Comparison of ENCODE assay signal across 16 cellular contexts in the genomic region with DNA sequence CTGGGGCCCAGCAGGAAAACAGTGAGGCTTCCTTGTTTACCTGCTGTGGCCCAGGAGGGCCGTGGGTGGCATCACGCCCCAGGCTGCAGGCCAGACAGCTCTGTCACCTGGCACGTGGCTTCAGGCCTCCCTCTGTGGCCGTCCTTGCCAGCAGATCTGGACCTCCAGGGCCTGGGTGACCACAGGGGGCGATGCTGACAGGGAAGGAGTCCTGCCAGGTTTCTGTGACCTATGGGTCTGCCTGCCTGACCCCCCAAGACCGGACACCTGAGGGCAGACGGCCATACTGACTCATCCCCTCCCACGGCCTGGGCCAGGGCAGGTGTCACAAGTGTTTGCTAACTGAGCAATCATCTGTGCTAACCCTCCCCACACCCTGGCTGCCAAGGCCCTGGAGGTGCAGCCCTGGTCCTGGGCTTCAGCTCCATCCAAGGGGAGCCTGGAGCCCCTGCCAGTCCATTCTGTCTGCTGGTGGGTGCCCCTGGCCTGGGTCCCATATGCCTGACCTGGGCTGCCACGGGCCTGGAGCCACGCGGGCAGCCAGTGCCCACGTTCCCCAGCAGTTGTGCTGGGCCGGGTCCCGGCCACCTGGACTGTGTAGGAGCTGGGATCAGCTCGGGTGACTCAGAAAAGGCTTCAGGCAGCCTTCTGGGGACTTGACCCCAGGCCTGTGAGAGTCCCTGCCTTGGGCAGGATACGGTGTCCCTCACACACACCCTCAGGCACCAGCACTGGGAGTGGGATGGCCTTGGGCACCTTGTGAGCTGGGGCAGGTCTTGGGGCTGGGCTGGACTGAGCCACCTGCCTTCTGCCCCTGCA. TPM values are rescaled to one million over a fixed set of nuclear protein-coding genes. Genes with fewer than 3 reads are reported as not detected.
DNase-seq lines count a peak whose midpoint lies in the region; ATAC-seq and TF ChIP-seq lines count a peak whose summit lies in the region.
"Had no signal": no experiment of that assay in that cellular context is flagged by ENCODE, and none has a peak within 500 bp of the region (broad histone marks: within the 10 kb centered on the region; RNA-seq: fewer than 3 reads in every experiment).

No MANE protein-coding gene starts in this region.

- no TSS peak for BruUV-seq in MCF 10A (replicated peaks; lab: Mats Ljungman, UMichigan)

- H3K4me1 ChIP-seq in CD4-positive, CD25-positive, alpha-beta regulatory T cell (ENCODE audit: control insufficient read depth, insufficient read depth, low read length, poor library complexity, severe bottlenecking): peaks cover 23% of the 10 kb centered on the region

- no peaks in the 10 kb centered on the region for H3K9me3 Mint-ChIP-seq in CD4-positive, CD25-positive, alpha-beta regulatory T cell
- H3K9me3 Mint-ChIP-seq in HFFc6 (no peaks in the 10 kb centered on the region), MCF 10A (ENCODE audit: unreplicated experiment) (no peaks in the 10 kb centered on the region)
- H3K9me3 Mint-ChIP-seq in naive thymus-derived CD8-positive, alpha-beta T cell: no peaks in the 10 kb centered on the region
- H3K9me3 Mint-ChIP-seq: naive B cell had no signal

- CTCF ChIA-PET in MCF 10A (lab: Yijun Ruan, JAX): interaction anchor here (0.6 to 0.7 kb wide), 2 partner anchors 31 to 49 kb away, joined by 3 read pairs; no protein-coding TSS in a partner anchor

- intact Hi-C loops in MCF 10A (cut with micrococcal nuclease): no loop called here

- peak overlapping the region in 1 of 3 donors; percentile 41 for H3K27ac Mint-ChIP-seq in CD4-positive, CD25-positive, alpha-beta regulatory T cell
- H3K27ac Mint-ChIP-seq in HFFc6 (peak overlapping the region; percentile 33; the same call in 1 of the 2 replicates), MCF 10A (ENCODE audit: low read depth, unreplicated experiment) (peak overlapping the region; percentile 46)
- peak overlapping the region in 3 of 10 donors; percentile 38 to 67 (median 47) for H3K27ac Mint-ChIP-seq in naive thymus-derived CD8-positive, alpha-beta T cell

- DNase-seq in CD4-positive, CD25-positive, alpha-beta regulatory T cell: no peak
- no peak for DNase-seq in HFFc6
- DNase-seq in MCF 10A (ENCODE audit: unreplicated experiment): peak; percentile 60
- DNase-seq in naive thymus-derived CD8-positive, alpha-beta T cell: peak in 1 of 10 donors; percentile 58
- DNase-seq in pons (ENCODE audit: low spot score): no peak
- DNase-seq: activated CD4-positive, alpha-beta T cell treated with anti-CD3 and anti-CD28 coated beads for 4 hours; DMS79 treated with DMSO at 0.1 percent for 48 hours; H7; naive B cell; NCI-H1105; stimulated activated CD4-positive, alpha-beta T cell treated with anti-CD3 and anti-CD28 coated beads, Interleukin-4, amount 100 ng/mL, for 24 hours had no signal

- H3K4me1 Mint-ChIP-seq in CD4-positive, CD25-positive, alpha-beta regulatory T cell: peaks cover 0 to 22% (median 6%) of the 10 kb centered on the region in 4 donors
- peaks cover 15% of the 10 kb centered on the region for H3K4me1 Mint-ChIP-seq in HFFc6 (ENCODE audit: low read depth)
- H3K4me1 Mint-ChIP-seq in MCF 10A (ENCODE audit: insufficient read depth, unreplicated experiment): peaks cover 4% of the 10 kb centered on the region
- H3K4me1 Mint-ChIP-seq in naive thymus-derived CD8-positive, alpha-beta T cell: peaks cover 8 to 20% (median 17%) of the 10 kb centered on the region in 4 donors

- peaks cover 5% of the 10 kb centered on the region for H3K36me3 Mint-ChIP-seq in CD4-positive, CD25-positive, alpha-beta regulatory T cell
- no peaks in the 10 kb centered on the region for H3K36me3 Mint-ChIP-seq in HFFc6 (ENCODE audit: low read depth)
- H3K36me3 Mint-ChIP-seq in MCF 10A (ENCODE audit: insufficient read depth, unreplicated experiment): peaks cover 17% of the 10 kb centered on the region
- H3K36me3 Mint-ChIP-seq in naive thymus-derived CD8-positive, alpha-beta T cell: peaks cover 0 to 21% (median 1%) of the 10 kb centered on the region in 3 donors

- H3K27me3 Mint-ChIP-seq in CD4-positive, CD25-positive, alpha-beta regulatory T cell: no peaks in the 10 kb centered on the region
- no peaks in the 10 kb centered on the region; the same call in 1 of the 2 replicates for H3K27me3 Mint-ChIP-seq in HFFc6 (ENCODE audit: insufficient read depth)
- no peaks in the 10 kb centered on the region for H3K27me3 Mint-ChIP-seq in MCF 10A (ENCODE audit: insufficient read depth, unreplicated experiment)
- H3K27me3 Mint-ChIP-seq in naive thymus-derived CD8-positive, alpha-beta T cell: no peaks in the 10 kb centered on the region
- H3K27me3 Mint-ChIP-seq: naive B cell had no signal

- POLR2A ChIA-PET in MCF 10A (lab: Yijun Ruan, JAX): interaction anchor here (0.5 to 1.5 kb wide), 3 partner anchors 37 to 977 kb away, joined by 3 to 5 read pairs (median 4); a partner anchor contains a TSS
- POLR2A ChIA-PET in naive thymus-derived CD8-positive, alpha-beta T cell (lab: Charles Lee): no interaction called here

- H3K27ac ChIP-seq in CD4-positive, CD25-positive, alpha-beta regulatory T cell (ENCODE audit: insufficient read depth, low read length, poor library complexity, severe bottlenecking): no peak overlapping the region
- H3K27ac ChIP-seq: vagina had no signal

- no peaks in the 10 kb centered on the region for H3K9me3 ChIP-seq in CD4-positive, CD25-positive, alpha-beta regulatory T cell (ENCODE audit: control insufficient read depth in 2 of 2, low read length in 2 of 2)
- H3K9me3 ChIP-seq: vagina had no signal

- H3K4me3 Mint-ChIP-seq in CD4-positive, CD25-positive, alpha-beta regulatory T cell: peak overlapping the region in 3 of 4 donors; percentile 25 to 69 (median 62)
- peak overlapping the region; percentile 32; the same call in 1 of the 2 replicates for H3K4me3 Mint-ChIP-seq in HFFc6
- peak overlapping the region; percentile 61 for H3K4me3 Mint-ChIP-seq in MCF 10A (ENCODE audit: unreplicated experiment)
- peak overlapping the region in 6 of 10 donors; percentile 25 to 82 (median 52) for H3K4me3 Mint-ChIP-seq in naive thymus-derived CD8-positive, alpha-beta T cell

- no peaks in the 10 kb centered on the region for H3K27me3 ChIP-seq in CD4-positive, CD25-positive, alpha-beta regulatory T cell (ENCODE audit: control insufficient read depth, insufficient read depth, low read length)
- H3K27me3 ChIP-seq: vagina had no signal

- no peak for ATAC-seq in CD4-positive, CD25-positive, alpha-beta regulatory T cell (ENCODE audit: low read depth in 2 of 2)
- no peak for ATAC-seq in naive thymus-derived CD8-positive, alpha-beta T cell
- no peak for ATAC-seq in GM19467 (IDR thresholded peaks at IDR 0.05; ENCODE audit: unreplicated experiment)
- no peak for ATAC-seq in HG02588 (IDR thresholded peaks at IDR 0.05; ENCODE audit: unreplicated experiment)
- no peak for ATAC-seq in HG03280 (IDR thresholded peaks at IDR 0.05; ENCODE audit: unreplicated experiment)

- TF ChIP-seq CTCF in HFFc6 (IDR thresholded peaks at IDR 0.05): peak; percentile 46
- no peak for TF ChIP-seq CTCF in MCF 10A (IDR thresholded peaks at IDR 0.05; ENCODE audit: unreplicated experiment)

- no peak overlapping the region for H3K4me3 ChIP-seq in CD4-positive, CD25-positive, alpha-beta regulatory T cell (ENCODE audit: low read depth, low read length)
- H3K4me3 ChIP-seq: vagina had no signal

- peaks cover 23% of the 10 kb centered on the region for H3K36me3 ChIP-seq in CD4-positive, CD25-positive, alpha-beta regulatory T cell (ENCODE audit: control insufficient read depth, insufficient read depth, low read length)

RNA-seq across cellular contexts. Expression of a gene that starts 3.7 kb away (rescaled TPM):
- 39.2 TPM for total RNA-seq in CD4-positive, CD25-positive, alpha-beta regulatory T cell
- polyA plus RNA-seq in CD4-positive, CD25-positive, alpha-beta regulatory T cell: 10 to 100 TPM; 32.2 to 37.8 (median 34.8) TPM
- total RNA-seq in HFFc6 (2021; fragmentation: NEBNext Ultra II Directional; extraction: Animal tissue kit (Norgen Biotek cat#: 25700)): 10 to 100 TPM; 63.8 to 79.9 (median 64.6) TPM
- 49.7 and 61.3 TPM in 2 replicates for total RNA-seq in MCF 10A (2022)
- total RNA-seq in naive thymus-derived CD8-positive, alpha-beta T cell: 10 to 100 TPM; 41.7 to 46.7 TPM
- 10 to 100 TPM; 20.6 to 43.5 (median 27.9) TPM for polyA plus RNA-seq in naive thymus-derived CD8-positive, alpha-beta T cell

RNA-seq across cellular contexts. Expression of a gene that starts 8.6 kb away (rescaled TPM):
- 38.3 TPM for total RNA-seq in CD4-positive, CD25-positive, alpha-beta regulatory T cell
- 100 to 1,000 TPM in 1 of 4 donors, 10 to 100 TPM in 3; 61.5 to 124 (median 90.0) TPM for polyA plus RNA-seq in CD4-positive, CD25-positive, alpha-beta regulatory T cell
- total RNA-seq in HFFc6 (2021; fragmentation: NEBNext Ultra II Directional; extraction: Animal tissue kit (Norgen Biotek cat#: 25700)): under 1 TPM in 1 of 6 experiments, not detected in 5; 0.24 TPM
- total RNA-seq in MCF 10A (2022): not detected in 2 replicates
- 10 to 100 TPM; 46.9 to 55.9 TPM for total RNA-seq in naive thymus-derived CD8-positive, alpha-beta T cell
- polyA plus RNA-seq in naive thymus-derived CD8-positive, alpha-beta T cell: 100 to 1,000 TPM; 228 to 450 (median 333) TPM
- total RNA-seq: glomerular endothelial cell, vagina had no signal

RNA-seq across cellular contexts. Expression of a gene that starts 27.9 kb away (rescaled TPM):
- 19.3 TPM for total RNA-seq in CD4-positive, CD25-positive, alpha-beta regulatory T cell
- 10 to 100 TPM; 18.2 to 44.4 (median 37.3) TPM for polyA plus RNA-seq in CD4-positive, CD25-positive, alpha-beta regulatory T cell
- 10 to 100 TPM; 20.2 to 24.7 (median 21.1) TPM for total RNA-seq in HFFc6 (2021; fragmentation: NEBNext Ultra II Directional; extraction: Animal tissue kit (Norgen Biotek cat#: 25700))
- total RNA-seq in MCF 10A (2022): 11.9 and 12.6 TPM in 2 replicates
- total RNA-seq in naive thymus-derived CD8-positive, alpha-beta T cell: 10 to 100 TPM; 31.5 to 33.0 TPM
- polyA plus RNA-seq in naive thymus-derived CD8-positive, alpha-beta T cell: 10 to 100 TPM; 31.6 to 43.3 (median 42.3) TPM

RNA-seq across cellular contexts. Expression of a gene that starts 37.2 kb away (rescaled TPM):
- 132 TPM for total RNA-seq in CD4-positive, CD25-positive, alpha-beta regulatory T cell
- polyA plus RNA-seq in CD4-positive, CD25-positive, alpha-beta regulatory T cell: 100 to 1,000 TPM; 282 to 338 (median 300) TPM
- total RNA-seq in HFFc6 (2021; fragmentation: NEBNext Ultra II Directional; extraction: Animal tissue kit (Norgen Biotek cat#: 25700)): 100 to 1,000 TPM; 422 to 534 (median 465) TPM
- total RNA-seq in MCF 10A (2022): 550 and 557 TPM in 2 replicates
- total RNA-seq in naive thymus-derived CD8-positive, alpha-beta T cell: 100 to 1,000 TPM; 106 to 107 TPM
- polyA plus RNA-seq in naive thymus-derived CD8-positive, alpha-beta T cell: 100 to 1,000 TPM; 282 to 313 (median 309) TPM

RNA-seq across cellular contexts. Expression of a gene that starts 38.9 kb away (rescaled TPM):
- 0.52 TPM for total RNA-seq in CD4-positive, CD25-positive, alpha-beta regulatory T cell
- under 1 TPM in 3 of 4 donors, not detected in 1; 0.16 to 0.33 (median 0.31) TPM for polyA plus RNA-seq in CD4-positive, CD25-positive, alpha-beta regulatory T cell
- total RNA-seq in HFFc6 (2021; fragmentation: NEBNext Ultra II Directional; extraction: Animal tissue kit (Norgen Biotek cat#: 25700)): under 1 TPM; 0.11 to 0.47 (median 0.21) TPM
- 0.25 and 0.47 TPM in 2 replicates for total RNA-seq in MCF 10A (2022)
- total RNA-seq in naive thymus-derived CD8-positive, alpha-beta T cell: 1 to 10 TPM; 1.1 to 1.2 TPM
- polyA plus RNA-seq in naive thymus-derived CD8-positive, alpha-beta T cell: under 1 TPM; 0.17 to 0.33 (median 0.17) TPM
- total RNA-seq: H7 had no signal

Comparison
In these comparisons a context has a peak if more than half of its experiments do, and no peak if none do; other contexts are left out.
1. RNA of a gene that starts 8.6 kb away (total RNA-seq): 46.9 to 55.9 TPM in naive thymus-derived CD8-positive, alpha-beta T cell and 38.3 TPM in CD4-positive, CD25-positive, alpha-beta regulatory T cell (single experiment); 0.24 TPM in HFFc6 and not detected in MCF 10A; every median in the first group is over 10 times any median in the second.
2. Peak in every context shown above with its lines, with median percentiles within 50 percentile points of each other: H3K4me3 Mint-ChIP-seq.